1 cellular context compared by ENCODE assay signal in genomic region chr3:170745211-170745718, GRCh38.
TF ChIP-seq lines count a peak whose summit lies in the region.

No MANE protein-coding gene starts in this region.

TF ChIP-seq in K562, 482 proteins besides CTCF, POLR2A, EP300 and RAD21 (continued from another document and continues in another):
- TF ChIP-seq BCLAF1 (IDR thresholded peaks at IDR 0.05; ENCODE audit: borderline replicate concordance in 1 of 2, control insufficient read depth in 1 of 2, low read depth in 2 of 2, low read length in 1 of 2) (no peak), ELF4 (CRISPR knock-in tag; IDR thresholded peaks at IDR 0.05) (no peak), SIN3A (IDR thresholded peaks at IDR 0.05; ENCODE audit: borderline replicate concordance in 2 of 2, control insufficient read depth in 1 of 2, low read depth in 2 of 2, low read length in 2 of 2) (no peak), ELF1 (tag; IDR thresholded peaks at IDR 0.05) (no peak), SMC3 (conservative IDR thresholded peaks at IDR 0.05; ENCODE audit: insufficient read depth, low read depth, low read length) (no peak), KLF1 (tag; IDR thresholded peaks at IDR 0.05) (no peak), MLX (CRISPR knock-in tag; conservative IDR thresholded peaks at IDR 0.05) (no peak), ZBTB9 (CRISPR knock-in tag; IDR thresholded peaks at IDR 0.05) (no peak), HNRNPH1 (optimal IDR thresholded peaks at IDR 0.05; ENCODE audit: low read depth, low read length) (no peak), NRF1 (conservative IDR thresholded peaks at IDR 0.05 in 1 of 2, IDR thresholded peaks at IDR 0.05 in 1 of 2) (no peak), SLC30A9 (CRISPR knock-in tag; IDR thresholded peaks at IDR 0.05) (no peak), FOXJ3 (CRISPR knock-in tag; IDR thresholded peaks at IDR 0.05) (no peak), FOXM1 (IDR thresholded peaks at IDR 0.05; ENCODE audit: low read depth) (no peak), FOXM1 (CRISPR knock-in tag; IDR thresholded peaks at IDR 0.05; ENCODE audit: low read depth) (no peak), DACH1 (IDR thresholded peaks at IDR 0.05; ENCODE audit: partially characterized antibody) (no peak), ZNF232 (CRISPR knock-in tag; IDR thresholded peaks at IDR 0.05) (no peak), NFE2 (IDR thresholded peaks at IDR 0.05; ENCODE audit: low read depth) (peak; percentile 7; the same call in 1 of the 2 replicates), ZNF449 (CRISPR knock-in tag; IDR thresholded peaks at IDR 0.05) (no peak), TBL1XR1 (IDR thresholded peaks at IDR 0.05; ENCODE audit: low read length in 2 of 2) (no peak), PKNOX1 (IDR thresholded peaks at IDR 0.05) (peak; percentile 16; the same call in 1 of the 2 replicates), ATF4 (CRISPR knock-in tag; IDR thresholded peaks at IDR 0.05) (no peak), ZNF280B (CRISPR knock-in tag; IDR thresholded peaks at IDR 0.05) (no peak), RBM15 (IDR thresholded peaks at IDR 0.05; ENCODE audit: insufficient read depth, low read length) (no peak), GATAD2A (IDR thresholded peaks at IDR 0.05) (no peak), CHAMP1 (IDR thresholded peaks at IDR 0.05) (no peak), ZNF445 (CRISPR knock-in tag; IDR thresholded peaks at IDR 0.05; ENCODE audit: low read depth) (no peak), FOXK1 (CRISPR knock-in tag; IDR thresholded peaks at IDR 0.05; ENCODE audit: borderline replicate concordance) (no peak), ZBTB1 (CRISPR knock-in tag; IDR thresholded peaks at IDR 0.05; ENCODE audit: borderline replicate concordance, low read depth) (no peak), ZNF316 (IDR thresholded peaks at IDR 0.05) (peak; percentile 82), POLR2H (tag; IDR thresholded peaks at IDR 0.05; ENCODE audit: low read depth) (no peak), CAMTA2 (CRISPR knock-in tag; conservative IDR thresholded peaks at IDR 0.05) (no peak), RNF2 (IDR thresholded peaks at IDR 0.05) (no peak), SPI1 (IDR thresholded peaks at IDR 0.05; ENCODE audit: borderline replicate concordance, low read depth, low read length) (no peak), HINFP (tag; conservative IDR thresholded peaks at IDR 0.05; ENCODE audit: low read depth) (no peak), SNAPC5 (CRISPR knock-in tag; IDR thresholded peaks at IDR 0.05) (no peak), ELK1 (CRISPR knock-in tag; IDR thresholded peaks at IDR 0.05) (no peak), PCBP1 (IDR thresholded peaks at IDR 0.05; ENCODE audit: low read depth, low read length, poor library complexity, severe bottlenecking) (no peak), NR2C1 (IDR thresholded peaks at IDR 0.05) (no peak), NR2C1 (tag; IDR thresholded peaks at IDR 0.05) (no peak), ARID1B (IDR thresholded peaks at IDR 0.05) (0 out of 2 replicates have a peak, but pooled peaks have one; percentile 22), MAFG (tag; conservative IDR thresholded peaks at IDR 0.05) (no peak; the same call in none of the 2 replicates), ZBTB33 (CRISPR knock-in tag; IDR thresholded peaks at IDR 0.05) (no peak)
- TF ChIP-seq, protein P1, sequence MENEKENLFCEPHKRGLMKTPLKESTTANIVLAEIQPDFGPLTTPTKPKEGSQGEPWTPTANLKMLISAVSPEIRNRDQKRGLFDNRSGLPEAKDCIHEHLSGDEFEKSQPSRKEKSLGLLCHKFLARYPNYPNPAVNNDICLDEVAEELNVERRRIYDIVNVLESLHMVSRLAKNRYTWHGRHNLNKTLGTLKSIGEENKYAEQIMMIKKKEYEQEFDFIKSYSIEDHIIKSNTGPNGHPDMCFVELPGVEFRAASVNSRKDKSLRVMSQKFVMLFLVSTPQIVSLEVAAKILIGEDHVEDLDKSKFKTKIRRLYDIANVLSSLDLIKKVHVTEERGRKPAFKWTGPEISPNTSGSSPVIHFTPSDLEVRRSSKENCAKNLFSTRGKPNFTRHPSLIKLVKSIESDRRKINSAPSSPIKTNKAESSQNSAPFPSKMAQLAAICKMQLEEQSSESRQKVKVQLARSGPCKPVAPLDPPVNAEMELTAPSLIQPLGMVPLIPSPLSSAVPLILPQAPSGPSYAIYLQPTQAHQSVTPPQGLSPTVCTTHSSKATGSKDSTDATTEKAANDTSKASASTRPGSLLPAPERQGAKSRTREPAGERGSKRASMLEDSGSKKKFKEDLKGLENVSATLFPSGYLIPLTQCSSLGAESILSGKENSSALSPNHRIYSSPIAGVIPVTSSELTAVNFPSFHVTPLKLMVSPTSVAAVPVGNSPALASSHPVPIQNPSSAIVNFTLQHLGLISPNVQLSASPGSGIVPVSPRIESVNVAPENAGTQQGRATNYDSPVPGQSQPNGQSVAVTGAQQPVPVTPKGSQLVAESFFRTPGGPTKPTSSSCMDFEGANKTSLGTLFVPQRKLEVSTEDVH (IDR thresholded peaks at IDR 0.05; ENCODE audit: low read depth, partially characterized antibody), result no peak
